Comparison of ENCODE assay signal across 16 cellular contexts in genomic region chr6:133114973-133115372, GRCh38.
DNase-seq lines count a peak whose midpoint lies in the region; ATAC-seq and TF ChIP-seq lines count a peak whose summit lies in the region.
"Had no signal": no experiment of that assay in that cellular context is flagged by ENCODE, and none has a peak within 500 bp of the region (broad histone marks: within the 10 kb centered on the region; RNA-seq: fewer than 3 reads in every experiment).

No MANE protein-coding gene starts in this region.

- H2AFZ ChIP-seq in Karpas-422 (ENCODE audit: low read length): no peak overlapping the region

- H3K4me1 ChIP-seq in Karpas-422 (ENCODE audit: low read length): no peaks in the 10 kb centered on the region
- H3K4me1 ChIP-seq: HAP-1 had no signal

- H3K9me2 ChIP-seq in Karpas-422 (replicated peaks; ENCODE audit: insufficient read depth, low read length): no peaks in the 10 kb centered on the region

- TF ChIP-seq CTCF in epithelial cell of esophagus (IDR thresholded peaks at IDR 0.05; ENCODE audit: insufficient read depth, low read depth, low read length, missing control alignments): no peak

- H3K27me3 ChIP-seq in Karpas-422 (ENCODE audit: low read length): no peaks in the 10 kb centered on the region
- H3K27me3 ChIP-seq: MG63 had no signal

- no peaks in the 10 kb centered on the region for H4K20me1 ChIP-seq in Karpas-422 (ENCODE audit: insufficient read depth, low read depth, low read length)

- no peaks in the 10 kb centered on the region for H3K79me2 ChIP-seq in Karpas-422 (ENCODE audit: low read length)

- peak; percentile 52 for ATAC-seq in GM18907 (IDR thresholded peaks at IDR 0.05; ENCODE audit: unreplicated experiment)
- ATAC-seq in HG02885 (IDR thresholded peaks at IDR 0.05; ENCODE audit: poor library complexity, unreplicated experiment): no peak
- ATAC-seq: K562 had no signal

- no peaks in the 10 kb centered on the region for H3K36me3 ChIP-seq in Karpas-422 (ENCODE audit: insufficient read depth, low read length)
- H3K36me3 ChIP-seq: HAP-1, MG63 had no signal

- DNase-seq in Karpas-422 (peak; percentile 56), epithelial cell of esophagus (ENCODE audit: low read depth) (peak; percentile 77), myocyte (ENCODE audit: low read depth) (peak; percentile 30), COLO668 (lab: John Stamatoyannopoulos, UW; ENCODE audit: unreplicated experiment) (no peak), NCI-H2196 (lab: John Stamatoyannopoulos, UW; ENCODE audit: unreplicated experiment) (no peak)
- DNase-seq: C1 segment of cervical spinal cord, MG63, NCI-H1105 treated with DMSO at 0.1 percent for 48 hours, NCI-H1930, NCI-H510A treated with DMSO at 0.1 percent for 48 hours had no signal

- H3K9ac ChIP-seq in Karpas-422 (ENCODE audit: low read length): no peak overlapping the region

- H3K4me3 ChIP-seq in Karpas-422 (ENCODE audit: low read length) (no peak overlapping the region), epithelial cell of esophagus (ENCODE audit: low read length) (no peak overlapping the region)
- H3K4me3 ChIP-seq: HAP-1, K562, MG63 had no signal

- peaks cover 2% of the 10 kb centered on the region; the same call in 1 of the 2 replicates for H3K9me3 ChIP-seq in Karpas-422 (ENCODE audit: low read length)
- H3K9me3 ChIP-seq: HAP-1, MG63 had no signal

- H3K4me2 ChIP-seq in Karpas-422 (ENCODE audit: low read depth, low read length, poor library complexity, severe bottlenecking): no peak overlapping the region

- H3K27ac ChIP-seq in Karpas-422 (ENCODE audit: low read length): no peak overlapping the region
- H3K27ac ChIP-seq: HL-60, RWPE1 had no signal

Comparison
In these comparisons a context has a peak if more than half of its experiments do, and no peak if none do; other contexts are left out.
1. DNase-seq: peak in Karpas-422 (single experiment), epithelial cell of esophagus (single experiment) and myocyte (single experiment); none in COLO668 (single experiment) and NCI-H2196 (single experiment).